ENCODE assay signal across 23 cellular contexts in the genomic region with DNA sequence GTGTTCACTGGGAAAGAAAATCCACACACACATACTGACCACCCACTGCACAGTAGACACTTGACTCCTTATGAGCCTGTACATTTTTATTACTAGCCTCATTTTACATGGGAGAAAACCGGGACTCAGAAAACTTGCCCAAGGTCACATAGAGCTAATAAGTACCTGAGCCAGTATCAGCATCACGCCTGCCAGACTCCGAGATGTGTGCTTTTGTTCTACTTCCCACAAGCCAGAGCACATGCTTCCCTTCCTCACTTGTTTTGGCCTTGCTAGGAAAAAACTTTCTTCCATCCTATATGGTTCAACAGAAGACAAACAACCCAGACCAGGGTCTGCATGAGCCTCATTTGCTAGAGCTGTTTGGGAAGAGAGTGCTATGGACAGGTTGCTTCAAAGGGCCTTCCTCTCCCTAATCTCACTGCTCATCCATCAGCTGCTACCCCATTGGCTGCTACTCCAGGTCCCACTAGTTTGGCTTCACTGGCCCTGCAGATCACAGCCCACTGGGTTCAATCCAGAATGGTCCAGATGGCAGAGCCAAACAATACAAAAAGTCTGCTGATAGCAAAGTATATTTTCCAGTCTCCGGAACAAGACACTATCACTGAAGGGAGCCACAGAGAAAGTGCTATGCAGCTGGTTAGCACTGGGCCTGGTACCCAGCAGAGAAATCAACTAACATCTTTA.
A peak's percentile ranks its signal among the peaks of the same experiment; 100 is the strongest.
DNase-seq lines count a peak whose midpoint lies in the region; ATAC-seq lines count a peak whose summit lies in the region.
"Had no signal": no experiment of that assay in that cellular context is flagged by ENCODE, and none has a peak within 500 bp of the region (broad histone marks: within the 10 kb centered on the region; RNA-seq: fewer than 3 reads in every experiment).

No MANE protein-coding gene starts in this region.

- peaks cover 98% of the 10 kb centered on the region for H3K4me1 ChIP-seq in BLaER1
- H3K4me1 ChIP-seq: breast epithelium had no signal

- H3K27me3 ChIP-seq in BLaER1, result no peaks in the 10 kb centered on the region
- H3K27me3 ChIP-seq: breast epithelium had no signal

- no peak overlapping the region for H3K9ac ChIP-seq in BLaER1
- H3K9ac ChIP-seq: KMS-11 had no signal

- no peak overlapping the region for H3K4me3 Mint-ChIP-seq in T-helper 2 cell treated with Interferon-gamma antibody and Interleukin-4, amounts not matched to agents 5 μg/mL and 100 μg/mL, for 36 hours
- H3K4me3 Mint-ChIP-seq: H9 had no signal

- H3K4me1 Mint-ChIP-seq in T-helper 2 cell treated with Interferon-gamma antibody and Interleukin-4, amounts not matched to agents 5 μg/mL and 100 μg/mL, for 36 hours (ENCODE audit: low read depth), result peaks cover 73% of the 10 kb centered on the region

- no peak for ATAC-seq in GM21723 (IDR thresholded peaks at IDR 0.05; ENCODE audit: unreplicated experiment)
- ATAC-seq: GM12878 had no signal

- no peaks in the 10 kb centered on the region for H3K9me3 Mint-ChIP-seq in T-helper 2 cell treated with Interferon-gamma antibody and Interleukin-4, amounts not matched to agents 5 μg/mL and 100 μg/mL, for 36 hours
- H3K9me3 Mint-ChIP-seq: H9 had no signal

- peaks cover 4% of the 10 kb centered on the region; the same call in 1 of the 2 replicates for H3K9me3 ChIP-seq in BLaER1
- H3K9me3 ChIP-seq: breast epithelium had no signal

- H3K27ac Mint-ChIP-seq in T-helper 2 cell treated with Interferon-gamma antibody and Interleukin-4, amounts not matched to agents 5 μg/mL and 100 μg/mL, for 36 hours, result peak overlapping the region; percentile 13
- H3K27ac Mint-ChIP-seq: H9 had no signal

- DNase-seq in T-helper 2 cell treated with Interferon-gamma antibody and Interleukin-4, amounts not matched to agents 5 μg/mL and 100 μg/mL, for 36 hours (ENCODE audit: low spot score), result no peak
- DNase-seq in T-helper 2 cell, result no peak
- DNase-seq in medulla oblongata (ENCODE audit: extremely low spot score), result peak; percentile 57
- no peak for DNase-seq in NCI-H1930 (lab: John Stamatoyannopoulos, UW)
- DNase-seq in OCI-M2 (lab: John Stamatoyannopoulos, UW; ENCODE audit: unreplicated experiment), result no peak
- DNase-seq: activated CD4-positive, alpha-beta T cell treated with anti-CD3 and anti-CD28 coated beads, Interleukin-2, amount 50 U/mL, for 48 hours; activated CD8-positive, alpha-beta memory T cell treated with anti-CD3 and anti-CD28 coated beads, Interleukin-2, amount 50 U/mL, for 48 hours; activated gamma-delta T cell; AML-193; COR-L47; H9; kidney; mesendoderm; NCI-H1694 treated with DMSO at 0.1 percent for 48 hours; T-helper 9 cell had no signal

- peaks cover 22% of the 10 kb centered on the region; the same call in 1 of the 2 replicates for H4K20me1 ChIP-seq in BLaER1

- peak overlapping the region; percentile 44 for H3K4me2 ChIP-seq in BLaER1
- H3K4me2 ChIP-seq: KMS-11 had no signal

- peaks cover 24% of the 10 kb centered on the region for H3K36me3 Mint-ChIP-seq in T-helper 2 cell treated with Interferon-gamma antibody and Interleukin-4, amounts not matched to agents 5 μg/mL and 100 μg/mL, for 36 hours (ENCODE audit: low read depth)

- H3K27ac ChIP-seq in BLaER1 (peak overlapping the region; percentile 45), angular gyrus (ENCODE audit: low read depth, low read length) (peak overlapping the region; percentile 22)
- H3K27ac ChIP-seq: breast epithelium, KMS-11, RWPE1, skin epidermis had no signal

- H3K27me3 Mint-ChIP-seq in T-helper 2 cell treated with Interferon-gamma antibody and Interleukin-4, amounts not matched to agents 5 μg/mL and 100 μg/mL, for 36 hours (ENCODE audit: low read depth), result no peaks in the 10 kb centered on the region

- peaks cover 41% of the 10 kb centered on the region for H3K36me3 ChIP-seq in BLaER1
- H3K36me3 ChIP-seq: breast epithelium had no signal

- H3K4me3 ChIP-seq in BLaER1, result no peak overlapping the region
- H3K4me3 ChIP-seq: breast epithelium, GM12878, skin epidermis had no signal
